Comparison of ENCODE assay signal across 29 cellular contexts in genomic region chr6:14742171-14742570, GRCh38.
DNase-seq lines count a peak whose midpoint lies in the region; ATAC-seq and TF ChIP-seq lines count a peak whose summit lies in the region.
"Had no signal": no experiment of that assay in that cellular context is flagged by ENCODE, and none has a peak within 500 bp of the region (broad histone marks: within the 10 kb centered on the region; RNA-seq: fewer than 3 reads in every experiment).

No MANE protein-coding gene starts in this region.

- H3K27ac ChIP-seq in epithelial cell of prostate (peak overlapping the region; percentile 100), suprapubic skin (peak overlapping the region; percentile 92), OCI-LY7 (ENCODE audit: low read depth, low read length, poor library complexity, severe bottlenecking) (no peak overlapping the region)
- H3K27ac ChIP-seq: left ventricle myocardium inferior, parathyroid adenoma had no signal

- H3K79me2 ChIP-seq in OCI-LY7 (ENCODE audit: insufficient read depth, low read depth, low read length), result no peaks in the 10 kb centered on the region
- H3K79me2 ChIP-seq: parathyroid adenoma had no signal

- BruUV-seq in OCI-LY7 (replicated peaks; lab: Mats Ljungman, UMichigan), result no TSS peak

- H2AFZ ChIP-seq in OCI-LY7 (ENCODE audit: low read length), result no peak overlapping the region
- H2AFZ ChIP-seq: parathyroid adenoma had no signal

- H3K36me3 ChIP-seq in suprapubic skin (no peaks in the 10 kb centered on the region), OCI-LY7 (ENCODE audit: insufficient read depth, low read length) (no peaks in the 10 kb centered on the region; the same call in 1 of the 2 replicates)
- H3K36me3 ChIP-seq: gastroesophageal sphincter, left ventricle myocardium inferior, stomach, transverse colon had no signal

- H3K9me2 ChIP-seq in OCI-LY7 (ENCODE audit: insufficient read depth, low read length), result no peaks in the 10 kb centered on the region

- H3K9me3 ChIP-seq in suprapubic skin (no peaks in the 10 kb centered on the region), OCI-LY7 (ENCODE audit: low read length) (no peaks in the 10 kb centered on the region; the same call in 1 of the 2 replicates)
- H3K9me3 ChIP-seq: gastroesophageal sphincter, stomach, transverse colon had no signal

- H3K4me3 ChIP-seq in suprapubic skin (no peak overlapping the region), OCI-LY7 (ENCODE audit: low read depth, low read length, poor library complexity, severe bottlenecking) (no peak overlapping the region)
- H3K4me3 ChIP-seq: coronary artery, gastroesophageal sphincter, left ventricle myocardium inferior, stomach, transverse colon had no signal

- intact Hi-C loops in natural killer cell (cut with micrococcal nuclease), result no loop called here
- intact Hi-C loops in activated CD4-positive, alpha-beta memory T cell treated with anti-CD3 and anti-CD28 coated beads for 36 hours (cut with micrococcal nuclease), result no loop called here
- intact Hi-C loops in Right ventricle myocardium inferior (cut with DNase I), result no loop called here
- intact Hi-C loops in OCI-LY7 (cut with micrococcal nuclease; ENCODE audit: unreplicated experiment), result no loop called here

- no peak overlapping the region for H3K4me3 Mint-ChIP-seq in natural killer cell treated with Interleukin-12 subunit alpha and Interleukin-12 subunit beta and Interleukin-15 and Interleukin-18, amount 100 ng/mL, for 72 hours
- no peak overlapping the region for H3K4me3 Mint-ChIP-seq in natural killer cell
- peak overlapping the region; percentile 58 for H3K4me3 Mint-ChIP-seq in activated CD4-positive, alpha-beta memory T cell treated with anti-CD3 and anti-CD28 coated beads for 36 hours
- H3K4me3 Mint-ChIP-seq: effector memory CD8-positive, alpha-beta T cell; immature natural killer cell; nephron had no signal

- H3K27ac Mint-ChIP-seq in natural killer cell treated with Interleukin-12 subunit alpha and Interleukin-12 subunit beta and Interleukin-15 and Interleukin-18, amount 100 ng/mL, for 72 hours, result peak overlapping the region; percentile 23 to 94
- no peak overlapping the region for H3K27ac Mint-ChIP-seq in natural killer cell
- peak overlapping the region; percentile 98 for H3K27ac Mint-ChIP-seq in activated CD4-positive, alpha-beta memory T cell treated with anti-CD3 and anti-CD28 coated beads for 36 hours
- H3K27ac Mint-ChIP-seq: effector memory CD8-positive, alpha-beta T cell; nephron had no signal

- H4K20me1 ChIP-seq in OCI-LY7 (ENCODE audit: insufficient read depth, low read length), result no peaks in the 10 kb centered on the region

- TF ChIP-seq POLR2A in suprapubic skin (IDR thresholded peaks at IDR 0.05), result no peak

- H3K4me1 Mint-ChIP-seq in natural killer cell treated with Interleukin-12 subunit alpha and Interleukin-12 subunit beta and Interleukin-15 and Interleukin-18, amount 100 ng/mL, for 72 hours (ENCODE audit: low read depth in 2 of 2), result peaks cover 63 to 65% of the 10 kb centered on the region in 2 donors
- peaks cover 28 to 44% of the 10 kb centered on the region in 2 donors for H3K4me1 Mint-ChIP-seq in natural killer cell
- peaks cover 84% of the 10 kb centered on the region for H3K4me1 Mint-ChIP-seq in activated CD4-positive, alpha-beta memory T cell treated with anti-CD3 and anti-CD28 coated beads for 36 hours (ENCODE audit: low read depth)
- H3K4me1 Mint-ChIP-seq: nephron had no signal

- no peaks in the 10 kb centered on the region for H3K27me3 ChIP-seq in suprapubic skin
- H3K27me3 ChIP-seq: gastroesophageal sphincter, stomach, transverse colon had no signal

- peaks cover 21% of the 10 kb centered on the region in 2 donors for H3K27me3 Mint-ChIP-seq in natural killer cell treated with Interleukin-12 subunit alpha and Interleukin-12 subunit beta and Interleukin-15 and Interleukin-18, amount 100 ng/mL, for 72 hours
- peaks cover 15 to 20% of the 10 kb centered on the region in 2 donors for H3K27me3 Mint-ChIP-seq in natural killer cell (ENCODE audit: low read depth in 2 of 2)
- H3K27me3 Mint-ChIP-seq in activated CD4-positive, alpha-beta memory T cell treated with anti-CD3 and anti-CD28 coated beads for 36 hours, result no peaks in the 10 kb centered on the region

- CTCF ChIA-PET in activated CD4-positive, alpha-beta memory T cell treated with anti-CD3 and anti-CD28 coated beads for 36 hours (lab: Charles Lee), result interaction anchor here (0.8 kb wide), 1 partner anchor 135 kb away, joined by 3 read pairs; no protein-coding TSS in a partner anchor
- CTCF ChIA-PET in OCI-LY7 (lab: Charles Lee; ENCODE audit: unreplicated experiment), result no interaction called here

- H3K9me3 Mint-ChIP-seq in natural killer cell treated with Interleukin-12 subunit alpha and Interleukin-12 subunit beta and Interleukin-15 and Interleukin-18, amount 100 ng/mL, for 72 hours, result peaks cover 8% of the 10 kb centered on the region
- peaks cover 0 to 3% of the 10 kb centered on the region in 2 donors for H3K9me3 Mint-ChIP-seq in natural killer cell
- no peaks in the 10 kb centered on the region for H3K9me3 Mint-ChIP-seq in activated CD4-positive, alpha-beta memory T cell treated with anti-CD3 and anti-CD28 coated beads for 36 hours

- no peak for ATAC-seq in natural killer cell treated with Interleukin-12 subunit alpha and Interleukin-12 subunit beta and Interleukin-15 and Interleukin-18, amount 100 ng/mL, for 72 hours
- ATAC-seq in natural killer cell, result no peak
- no peak for ATAC-seq in Right ventricle myocardium inferior
- ATAC-seq: effector memory CD8-positive, alpha-beta T cell; esophagus mucosa; gastroesophageal sphincter; right cardiac atrium had no signal

- H3K4me1 ChIP-seq in suprapubic skin (peaks cover 13% of the 10 kb centered on the region), OCI-LY7 (ENCODE audit: insufficient read depth, low read length, poor library complexity, severe bottlenecking) (peaks cover 10% of the 10 kb centered on the region)
- H3K4me1 ChIP-seq: gastroesophageal sphincter, parathyroid adenoma, transverse colon had no signal

- H3K36me3 Mint-ChIP-seq in natural killer cell treated with Interleukin-12 subunit alpha and Interleukin-12 subunit beta and Interleukin-15 and Interleukin-18, amount 100 ng/mL, for 72 hours, result peaks cover 31% of the 10 kb centered on the region
- no peaks in the 10 kb centered on the region for H3K36me3 Mint-ChIP-seq in natural killer cell
- peaks cover 25% of the 10 kb centered on the region for H3K36me3 Mint-ChIP-seq in activated CD4-positive, alpha-beta memory T cell treated with anti-CD3 and anti-CD28 coated beads for 36 hours

- POLR2A ChIA-PET in activated CD4-positive, alpha-beta memory T cell treated with anti-CD3 and anti-CD28 coated beads for 36 hours (lab: Charles Lee), result interaction anchor here (1.0 to 3.2 kb wide), 4 partner anchors 10 to 133 kb away, joined by 3 to 15 read pairs (median 4); no protein-coding TSS in a partner anchor
- POLR2A ChIA-PET in OCI-LY7 (lab: Charles Lee), result no interaction called here

- TF ChIP-seq CTCF in natural killer cell (IDR thresholded peaks at IDR 0.05) (no peak), suprapubic skin (IDR thresholded peaks at IDR 0.05) (no peak), OCI-LY7 (conservative IDR thresholded peaks at IDR 0.05; ENCODE audit: low read length) (no peak)

- DNase-seq in natural killer cell treated with Interleukin-12 subunit alpha and Interleukin-12 subunit beta and Interleukin-15 and Interleukin-18, amount 100 ng/mL, for 72 hours (ENCODE audit: low spot score), result no peak
- no peak for DNase-seq in natural killer cell
- no peak for DNase-seq in activated CD4-positive, alpha-beta memory T cell treated with anti-CD3 and anti-CD28 coated beads for 36 hours
- DNase-seq in epithelial cell of prostate (ENCODE audit: low read depth, low spot score), result no peak
- no peak for DNase-seq in suprapubic skin (ENCODE audit: low spot score in 2 of 2)
- no peak for DNase-seq in NCI-H524 treated with DMSO at 0.1 percent for 48 hours (lab: John Stamatoyannopoulos, UW)
- no peak for DNase-seq in Right ventricle myocardium inferior (ENCODE audit: missing footprints)
- DNase-seq in OCI-LY7 (ENCODE audit: low spot score), result no peak
- DNase-seq: effector memory CD8-positive, alpha-beta T cell; H7; hippocampal formation; immature natural killer cell; left ventricle myocardium inferior; NCI-H1105 treated with DMSO at 0.1 percent for 48 hours; NCI-H2081; NCI-H345; NCI-H774; right cardiac atrium; SHP77; stimulated activated CD4-positive, alpha-beta T cell treated with anti-CD3 and anti-CD28 coated beads, Interleukin-12 subunit alpha, Interleukin-12 subunit beta, amount 100 ng/mL, for 4 hours; stimulated activated CD4-positive, alpha-beta T cell treated with anti-CD3 and anti-CD28 coated beads, Interleukin-4, amount 100 ng/mL, for 24 hours; stomach; SW 1271; transverse colon had no signal

- 79% methylated on average over 2 of the region's 2 CpGs for WGBS in suprapubic skin

- no peak overlapping the region for H3K4me2 ChIP-seq in OCI-LY7 (ENCODE audit: low read length)

- TF ChIP-seq EP300 in suprapubic skin (IDR thresholded peaks at IDR 0.05), result no peak

Comparison
In these comparisons a context has a peak if more than half of its experiments do, and no peak if none do; other contexts are left out.
1. H3K27ac Mint-ChIP-seq: peak in natural killer cell treated with Interleukin-12 subunit alpha and Interleukin-12 subunit beta and Interleukin-15 and Interleukin-18, amount 100 ng/mL, for 72 hours (2 of 2) and activated CD4-positive, alpha-beta memory T cell treated with anti-CD3 and anti-CD28 coated beads for 36 hours (single experiment); none in natural killer cell (0 of 2).